Comparison of ENCODE assay signal across 13 cellular contexts in the genomic region with DNA sequence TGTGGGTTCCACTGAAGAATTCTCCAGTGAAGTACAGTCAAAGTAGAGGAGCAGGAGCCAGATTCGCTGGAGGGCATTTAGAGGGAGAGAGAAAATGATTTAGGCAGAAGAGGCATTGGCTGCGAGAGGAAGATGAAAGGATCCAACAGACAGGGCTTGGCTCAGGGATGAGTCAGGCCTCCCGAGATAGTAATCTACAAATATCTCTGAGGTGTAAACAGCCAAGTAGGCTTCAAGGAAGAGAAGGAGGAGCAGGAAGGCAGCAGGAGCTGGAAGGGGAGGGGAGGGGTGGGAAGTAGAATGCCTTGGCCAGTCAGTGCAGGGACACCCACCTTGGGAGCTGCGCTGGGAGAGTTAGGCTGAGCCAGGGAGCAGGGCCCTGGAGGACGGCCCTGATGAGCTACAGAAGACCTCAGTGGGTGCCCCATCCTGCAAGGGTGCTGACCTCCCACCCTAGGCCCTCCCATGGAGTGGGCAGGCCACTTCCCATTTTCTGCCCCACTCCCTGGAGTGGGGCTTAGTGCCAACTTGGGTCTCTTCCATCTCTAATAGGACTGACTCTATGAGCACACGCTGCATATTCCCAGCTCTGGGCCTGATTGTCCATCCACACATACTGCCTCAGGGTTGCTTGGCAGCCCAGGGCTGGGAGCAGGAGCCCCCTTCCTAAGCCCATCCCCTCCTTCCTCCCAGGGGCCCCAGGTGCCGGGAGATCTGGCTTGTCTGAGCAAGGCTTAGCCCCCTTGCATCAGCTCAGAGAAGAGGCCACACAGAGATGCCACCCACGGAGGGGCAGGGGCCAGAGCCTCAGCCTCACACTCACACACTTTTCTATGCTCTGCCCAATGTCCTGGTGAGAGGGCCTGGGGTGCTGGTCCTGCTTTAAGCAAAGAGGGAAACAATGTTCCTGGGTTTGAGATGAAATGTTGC. TPM values are rescaled to one million over a fixed set of nuclear protein-coding genes. Genes with fewer than 3 reads are reported as not detected.
A peak's percentile ranks its signal among the peaks of the same experiment; 100 is the strongest.
DNase-seq lines count a peak whose midpoint lies in the region; ATAC-seq and TF ChIP-seq lines count a peak whose summit lies in the region.
"Had no signal": no experiment of that assay in that cellular context is flagged by ENCODE, and none has a peak within 500 bp of the region (broad histone marks: within the 10 kb centered on the region; RNA-seq: fewer than 3 reads in every experiment).

No MANE protein-coding gene starts in this region.

- H2AFZ ChIP-seq in PC-9 (no peak overlapping the region), parathyroid adenoma (no peak overlapping the region)

- H3K27me3 ChIP-seq in PC-9 (ENCODE audit: insufficient read depth, low read depth) (no peaks in the 10 kb centered on the region), parathyroid adenoma (ENCODE audit: control insufficient read depth, insufficient read depth, low read length) (no peaks in the 10 kb centered on the region)

- H3K36me3 ChIP-seq in PC-9 (ENCODE audit: low read depth): no peaks in the 10 kb centered on the region
- H3K36me3 ChIP-seq in parathyroid adenoma (ENCODE audit: control insufficient read depth, insufficient read depth, low read length): no peaks in the 10 kb centered on the region

- H4K20me1 ChIP-seq in PC-9 (ENCODE audit: insufficient read depth): no peaks in the 10 kb centered on the region

- no peaks in the 10 kb centered on the region for H3K9me2 ChIP-seq in PC-9 (ENCODE audit: insufficient read depth)

- TF ChIP-seq CTCF in PC-9 (conservative IDR thresholded peaks at IDR 0.05) (no peak), epithelial cell of esophagus (IDR thresholded peaks at IDR 0.05; ENCODE audit: insufficient read depth, low read depth, low read length, missing control alignments) (no peak), parathyroid adenoma (IDR thresholded peaks at IDR 0.05) (no peak)

- POLR2A ChIA-PET in PC-9 (lab: Charles Lee; ENCODE audit: unreplicated experiment): interaction anchor here (0.7 to 0.8 kb wide), 2 partner anchors 281 to 356 kb away, joined by 7 to 8 read pairs; a partner anchor contains a TSS

- intact Hi-C loops in PC-9 (cut with micrococcal nuclease; ENCODE audit: unreplicated experiment): loop anchor here (2.0 to 5.0 kb wide), 3 partner anchors 43 to 283 kb away; a partner anchor contains a TSS

- DNase-seq in EL (peak; percentile 90), PC-9 (peak; percentile 73 to 93), epithelial cell of esophagus (ENCODE audit: low read depth) (peak; percentile 90), NCI-H510A (lab: John Stamatoyannopoulos, UW) (no peak), CD1c-positive myeloid dendritic cell (ENCODE audit: extremely low spot score) (no peak)
- DNase-seq in central memory CD4-positive, alpha-beta T cell: no peak
- DNase-seq: activated CD4-positive, alpha-beta T cell treated with anti-CD3 and anti-CD28 coated beads, Interleukin-2, amount 50 U/mL, for 1 hour; activated naive CD4-positive, alpha-beta T cell treated with anti-CD3 and anti-CD28 coated beads for 36 hours; CD4-positive, alpha-beta T cell; dermis blood vessel endothelial cell; stimulated activated naive CD4-positive, alpha-beta T cell treated with Interleukin-2 at 50 U/mL for 16 hours had no signal

- no peak overlapping the region for H3K9ac ChIP-seq in parathyroid adenoma

- H3K79me2 ChIP-seq in PC-9 (ENCODE audit: low read depth) (no peaks in the 10 kb centered on the region), parathyroid adenoma (no peaks in the 10 kb centered on the region)

- H3K9me3 ChIP-seq in PC-9 (ENCODE audit: insufficient read depth, low read depth) (no peaks in the 10 kb centered on the region), parathyroid adenoma (ENCODE audit: control insufficient read depth, low read length) (no peaks in the 10 kb centered on the region)

- H3F3A ChIP-seq in PC-9 (ENCODE audit: insufficient read depth, low read depth): 0 out of 2 replicates have a peak, but pooled peaks cover 4% of the 10 kb centered on the region

- peaks cover 36% of the 10 kb centered on the region for H3K4me1 ChIP-seq in PC-9 (replicated peaks; ENCODE audit: insufficient read depth)
- peaks cover 38% of the 10 kb centered on the region for H3K4me1 ChIP-seq in parathyroid adenoma

- H3K4me3 ChIP-seq in PC-9 (no peak overlapping the region), epithelial cell of esophagus (ENCODE audit: low read length) (no peak overlapping the region), parathyroid adenoma (ENCODE audit: low read depth, low read length) (no peak overlapping the region)

- ATAC-seq in GM18907 (IDR thresholded peaks at IDR 0.05; ENCODE audit: unreplicated experiment): no peak

- CTCF ChIA-PET in PC-9 (lab: Charles Lee): interaction anchor here (1.2 kb wide), 1 partner anchor 282 kb away, joined by 4 read pairs; a partner anchor contains a TSS

- no TSS peak for BruUV-seq in PC-9 (replicated peaks; lab: Mats Ljungman, UMichigan)

- H3K4me2 ChIP-seq in PC-9 (peak overlapping the region; percentile 38), parathyroid adenoma (ENCODE audit: low read length) (no peak overlapping the region)

- H3K27ac ChIP-seq in PC-9 (no peak overlapping the region), parathyroid adenoma (peak overlapping the region; percentile 63)

RNA-seq across cellular contexts. Expression of a gene that starts 55.3 kb away (rescaled TPM):
- total RNA-seq in PC-9 (2021): 22.7 and 27.7 TPM in 2 replicates

Comparison
In these comparisons a context has a peak if more than half of its experiments do, and no peak if none do; other contexts are left out.
1. DNase-seq: peak in EL (single experiment), PC-9 (2 of 2) and epithelial cell of esophagus (single experiment); none in NCI-H510A (single experiment), central memory CD4-positive, alpha-beta T cell (single experiment) and CD1c-positive myeloid dendritic cell (single experiment).